11 cellular contexts compared by ENCODE assay signal in genomic region chrX:38880460-38880859, GRCh38.
DNase-seq lines count a peak whose midpoint lies in the region; ATAC-seq, FAIRE-seq and TF ChIP-seq lines count a peak whose summit lies in the region.
"Had no signal": no experiment of that assay in that cellular context is flagged by ENCODE, and none has a peak within 500 bp of the region (broad histone marks: within the 10 kb centered on the region; RNA-seq: fewer than 3 reads in every experiment).

No MANE protein-coding gene starts in this region.

- H3K27ac Mint-ChIP-seq in T-helper 17 cell, result peak overlapping the region; percentile 11

- H3K27ac ChIP-seq in A549 (no peak overlapping the region), testis (no peak overlapping the region), dorsolateral prefrontal cortex (no peak overlapping the region)
- H3K27ac ChIP-seq: ovary had no signal

- H3K4me1 ChIP-seq in A549 (0 out of 3 replicates have a peak, but pooled peaks cover 4% of the 10 kb centered on the region), testis (no peaks in the 10 kb centered on the region)

- TF ChIP-seq CTCF in A549 (IDR thresholded peaks at IDR 0.05) (no peak), testis (IDR thresholded peaks at IDR 0.05) (no peak), dorsolateral prefrontal cortex (IDR thresholded peaks at IDR 0.05 in 54 of 56, conservative IDR thresholded peaks at IDR 0.05 in 2 of 56; ENCODE audit: low read depth in 1 of 56, partially characterized antibody in 56 of 56) (no peak)

- intact Hi-C loops in testis (cut with DNase I; ENCODE audit: low total_unique reads) (no loop called here), dorsolateral prefrontal cortex (cut with DNase I) (no loop called here)

- no peak for TF ChIP-seq RAD21 in A549 (conservative IDR thresholded peaks at IDR 0.05 in 1 of 2, IDR thresholded peaks at IDR 0.05 in 1 of 2)

- no peak overlapping the region for H3K4me3 ChIP-seq in A549
- H3K4me3 ChIP-seq in testis, result no peak overlapping the region
- H3K4me3 ChIP-seq in dorsolateral prefrontal cortex, result no peak overlapping the region
- H3K4me3 ChIP-seq: ovary had no signal

- POLR2A ChIA-PET in A549 (lab: Yijun Ruan, JAX), result interaction anchor here (0.7 to 1.4 kb wide), 2 partner anchors 76 to 79 kb away, joined by 3 to 4 read pairs; partner anchors contain the start of gene MID1IP1

- H3K4me3 Mint-ChIP-seq in T-helper 17 cell, result no peak overlapping the region
- H3K4me3 Mint-ChIP-seq: central memory CD8-positive, alpha-beta T cell had no signal

- peaks cover 11% of the 10 kb centered on the region for H3K4me1 Mint-ChIP-seq in T-helper 17 cell

- H3K27me3 ChIP-seq in testis (no peaks in the 10 kb centered on the region), dorsolateral prefrontal cortex (peaks cover 0 to 48% (median 8%) of the 10 kb centered on the region in 45 donors)
- H3K27me3 ChIP-seq: ovary had no signal

- no peaks in the 10 kb centered on the region for H3K27me3 Mint-ChIP-seq in T-helper 17 cell
- H3K27me3 Mint-ChIP-seq: central memory CD8-positive, alpha-beta T cell had no signal

- peak; percentile 1 to 34 for DNase-seq in A549 (ENCODE audit: low read depth in 1 of 2, low spot score in 1 of 2)
- peak; percentile 7 for DNase-seq in GDM1 (lab: John Stamatoyannopoulos, UW)
- DNase-seq in T-helper 17 cell, result no peak
- peak; percentile 68 for DNase-seq in kidney tubule cell (ENCODE audit: low spot score)
- no peak for DNase-seq in urothelium cell line (ENCODE audit: low spot score)
- DNase-seq in testis, result no peak
- no peak for DNase-seq in NCI-H2227 treated with DMSO at 0.1 percent for 48 hours (lab: John Stamatoyannopoulos, UW)
- DNase-seq in dorsolateral prefrontal cortex, result no peak
- DNase-seq: ovary had no signal

- peak overlapping the region; percentile 13; the same call in 1 of the 3 replicates for H3K4me2 ChIP-seq in A549

- H3K36me3 Mint-ChIP-seq in T-helper 17 cell (ENCODE audit: low read depth), result no peaks in the 10 kb centered on the region

- CTCF ChIA-PET in A549 (lab: Yijun Ruan, JAX), result no interaction called here

- FAIRE-seq in A549 (lab: Jason Lieb, UNC) (no peak), urothelium cell line (lab: Jason Lieb, UNC) (no peak)
- FAIRE-seq: RCC 7860 had no signal

- no peak for TF ChIP-seq EP300 in A549 (IDR thresholded peaks at IDR 0.05)

- H3K9me3 ChIP-seq in A549 (no peaks in the 10 kb centered on the region), T-helper 17 cell (ENCODE audit: control insufficient read depth, low read length, poor library complexity, severe bottlenecking) (no peaks in the 10 kb centered on the region), testis (no peaks in the 10 kb centered on the region)
- H3K9me3 ChIP-seq: ovary had no signal

- no peaks in the 10 kb centered on the region for H3K36me3 ChIP-seq in testis (ENCODE audit: low read depth, missing control alignments)
- H3K36me3 ChIP-seq: ovary had no signal

- WGBS in A549 (ENCODE audit: missing lambda C conversion rate), result 15% methylated on average over 2 of the region's 2 CpGs
- 80 to 88% methylated on average over 2 of the region's 2 CpGs for WGBS in testis, 2 donors

- peak; percentile 56 to 67; a peak in 3 of 6 replicates for ATAC-seq in A549
- no peak for ATAC-seq in T-helper 17 cell

- TF ChIP-seq POLR2A in A549 (IDR thresholded peaks at IDR 0.05; ENCODE audit: low read length), result no peak
- no peak for TF ChIP-seq POLR2A in testis (IDR thresholded peaks at IDR 0.05)

TF ChIP-seq in A549, 52 proteins besides CTCF, POLR2A, EP300 and RAD21:
- TF ChIP-seq PBX3 (IDR thresholded peaks at IDR 0.05) (no peak), EHF (CRISPR knock-in tag; IDR thresholded peaks at IDR 0.05) (no peak), ATOH8 (CRISPR knock-in tag; IDR thresholded peaks at IDR 0.05; ENCODE audit: low read depth) (no peak), HEYL (CRISPR knock-in tag; IDR thresholded peaks at IDR 0.05) (no peak), RCOR1 (IDR thresholded peaks at IDR 0.05; ENCODE audit: low read depth, low read length) (no peak), BCL3 (IDR thresholded peaks at IDR 0.05) (no peak), ZC3H11A (IDR thresholded peaks at IDR 0.05) (no peak), GATA3 (IDR thresholded peaks at IDR 0.05; ENCODE audit: borderline replicate concordance) (no peak), RARB (CRISPR knock-in tag; IDR thresholded peaks at IDR 0.05) (no peak), KDM1A (IDR thresholded peaks at IDR 0.05; ENCODE audit: low read depth) (no peak), PHF8 (IDR thresholded peaks at IDR 0.05; ENCODE audit: borderline replicate concordance, low read depth) (no peak), RNF2 (IDR thresholded peaks at IDR 0.05; ENCODE audit: borderline replicate concordance, low read depth) (no peak), RFX5 (IDR thresholded peaks at IDR 0.05) (no peak), ELK1 (IDR thresholded peaks at IDR 0.05; ENCODE audit: low read depth, low read length) (no peak)

Comparison
In these comparisons a context has a peak if more than half of its experiments do, and no peak if none do; other contexts are left out.
1. DNase-seq: peak in A549 (2 of 2), GDM1 (single experiment) and kidney tubule cell (single experiment); none in T-helper 17 cell (0 of 3), urothelium cell line (single experiment), testis (single experiment), NCI-H2227 treated with DMSO at 0.1 percent for 48 hours (single experiment) and dorsolateral prefrontal cortex (0 of 10).